Comparison of ENCODE assay signal across 8 cellular contexts in the genomic region with DNA sequence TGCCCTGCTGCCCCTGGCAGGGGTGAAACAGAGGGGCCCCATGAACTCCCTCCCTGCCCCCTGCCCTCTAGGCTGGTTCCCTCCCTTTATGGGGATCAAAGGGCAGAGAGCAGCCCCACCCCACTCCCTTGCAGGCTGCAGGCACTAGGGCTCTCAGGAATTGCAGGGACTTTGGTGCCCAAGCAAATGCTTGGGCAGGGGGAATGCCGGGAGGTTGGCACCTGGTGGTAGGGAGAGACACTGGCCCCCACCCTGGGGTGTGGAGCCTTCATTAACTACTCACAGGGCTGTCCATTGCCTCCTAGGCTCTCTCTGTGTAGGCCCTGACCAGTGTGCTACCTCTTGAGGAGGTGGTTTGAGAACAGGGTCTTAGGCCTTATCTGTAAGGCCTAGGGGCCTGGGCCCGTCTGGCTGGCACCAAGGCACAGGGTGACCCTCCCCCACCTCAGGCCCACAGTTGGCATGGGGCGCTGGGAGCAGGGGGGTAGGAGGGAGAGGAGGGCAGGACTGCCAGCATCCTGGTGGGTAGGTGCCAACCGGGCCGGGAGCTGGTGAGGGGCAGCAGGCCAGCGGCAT. TPM values are rescaled to one million over a fixed set of nuclear protein-coding genes. Genes with fewer than 3 reads are reported as not detected.
A peak's percentile ranks its signal among the peaks of the same experiment; 100 is the strongest.
DNase-seq lines count a peak whose midpoint lies in the region; ATAC-seq and TF ChIP-seq lines count a peak whose summit lies in the region.
"Had no signal": no experiment of that assay in that cellular context is flagged by ENCODE, and none has a peak within 500 bp of the region (broad histone marks: within the 10 kb centered on the region; RNA-seq: fewer than 3 reads in every experiment).

No MANE protein-coding gene starts in this region.

- TF ChIP-seq CTCF in NB4 (IDR thresholded peaks at IDR 0.05; ENCODE audit: low read depth, low read length) (no peak), ascending aorta (IDR thresholded peaks at IDR 0.05) (no peak)

- H3K4me3 ChIP-seq in NB4 (ENCODE audit: low read depth, low read length) (peak overlapping the region; percentile 43), ascending aorta (peak overlapping the region in 1 of 2 donors; percentile 37), subcutaneous abdominal adipose tissue (ENCODE audit: low read depth in 1 of 5, low read length in 5 of 5) (peak overlapping the region in 2 of 5 donors; percentile 17 to 53)

- ATAC-seq in left colon (peak; percentile 56), HG03159 (IDR thresholded peaks at IDR 0.05; ENCODE audit: unreplicated experiment) (no peak)

- TF ChIP-seq POLR2A in NB4 (IDR thresholded peaks at IDR 0.05; ENCODE audit: extremely low read depth, insufficient read length), result no peak

- intact Hi-C loops in ascending aorta (cut with DNase I), result no loop called here
- intact Hi-C loops in left colon (cut with DNase I, micrococcal nuclease), result no loop called here

- H3K36me3 ChIP-seq in ascending aorta, result no peaks in the 10 kb centered on the region
- peaks cover 0 to 4% (median 0%) of the 10 kb centered on the region in 5 donors for H3K36me3 ChIP-seq in subcutaneous abdominal adipose tissue (ENCODE audit: control insufficient read depth in 5 of 5, insufficient read depth in 5 of 5, low read length in 5 of 5)

- no peak for DNase-seq in NB4 (ENCODE audit: low read depth)
- no peak for DNase-seq in ascending aorta (ENCODE audit: low spot score in 2 of 2)
- peak; percentile 81 to 94 for DNase-seq in left colon
- no peak for DNase-seq in AG20443 (ENCODE audit: low spot score)
- no peak for DNase-seq in GOT3 (lab: John Stamatoyannopoulos, UW)
- DNase-seq: retina had no signal

- H3K9me3 ChIP-seq in ascending aorta, result no peaks in the 10 kb centered on the region
- no peaks in the 10 kb centered on the region for H3K9me3 ChIP-seq in subcutaneous abdominal adipose tissue (ENCODE audit: control insufficient read depth in 5 of 5, low read length in 5 of 5)

- peaks cover 18 to 61% of the 10 kb centered on the region in 2 donors for H3K4me1 ChIP-seq in ascending aorta
- peaks cover 11 to 94% (median 87%) of the 10 kb centered on the region in 5 donors for H3K4me1 ChIP-seq in subcutaneous abdominal adipose tissue (ENCODE audit: control insufficient read depth in 5 of 5, insufficient read depth in 5 of 5, low read length in 5 of 5)

- H3K9ac ChIP-seq in subcutaneous abdominal adipose tissue (ENCODE audit: low read length in 5 of 5), result peak overlapping the region in 4 of 5 donors; percentile 33 to 80 (median 58)

- H3K27me3 ChIP-seq in ascending aorta (no peaks in the 10 kb centered on the region), subcutaneous abdominal adipose tissue (ENCODE audit: control insufficient read depth in 5 of 5, insufficient read depth in 4 of 5, low read length in 5 of 5) (no peaks in the 10 kb centered on the region)

- H3K27ac ChIP-seq in ascending aorta (peak overlapping the region; percentile 73 to 98), subcutaneous abdominal adipose tissue (ENCODE audit: low read depth, low read length) (peak overlapping the region; percentile 97)

RNA-seq across cellular contexts. Expression of a gene that starts 4.7 kb away (rescaled TPM):
- total RNA-seq in ascending aorta (83.1 TPM), left colon (100 to 1,000 TPM; 248 to 326 TPM)

RNA-seq across cellular contexts. Expression of a gene that starts 14.0 kb away (rescaled TPM):
- total RNA-seq in ascending aorta, result not detected
- under 1 TPM in 1 of 2 donors, not detected in 1; 0.52 TPM for total RNA-seq in left colon

RNA-seq across cellular contexts. Expression of a gene that starts 24.2 kb away (rescaled TPM):
- total RNA-seq in ascending aorta (31.2 TPM), left colon (10 to 100 TPM; 32.8 to 43.7 TPM)

RNA-seq across cellular contexts. Expression of a gene that starts 26.2 kb away (rescaled TPM):
- total RNA-seq in ascending aorta (0.64 TPM), left colon (1 to 10 TPM; 1.5 to 3.6 TPM)

RNA-seq across cellular contexts. Expression of a gene that starts 26.3 kb away (rescaled TPM):
- total RNA-seq in ascending aorta, result not detected
- under 1 TPM in 1 of 2 donors, not detected in 1; 0.21 TPM for total RNA-seq in left colon

Comparison
In these comparisons a context has a peak if more than half of its experiments do, and no peak if none do; other contexts are left out.
1. DNase-seq: peak in left colon (2 of 2); none in NB4 (single experiment), ascending aorta (0 of 2), AG20443 (single experiment) and GOT3 (single experiment).